Comparison of ENCODE assay signal across 24 cellular contexts in genomic region chr1:159859757-159860156, GRCh38. TPM values are rescaled to one million over a fixed set of nuclear protein-coding genes. Genes with fewer than 3 reads are reported as not detected.
DNase-seq lines count a peak whose midpoint lies in the region; ATAC-seq, FAIRE-seq and TF ChIP-seq lines count a peak whose summit lies in the region.
"Had no signal": no experiment of that assay in that cellular context is flagged by ENCODE, and none has a peak within 500 bp of the region (broad histone marks: within the 10 kb centered on the region; RNA-seq: fewer than 3 reads in every experiment).

No MANE protein-coding gene starts in this region.

- H3K9me3 Mint-ChIP-seq in activated CD8-positive, alpha-beta T cell treated with anti-CD3 and anti-CD28 coated beads for 36 hours: no peaks in the 10 kb centered on the region
- no peaks in the 10 kb centered on the region for H3K9me3 Mint-ChIP-seq in activated T-helper 2 cell treated with anti-CD3 and anti-CD28 coated beads, Interferon-gamma antibody, Interleukin-2, Interleukin-4, amounts not matched to agents 10 μg/mL and 5 μg/mL and 100 μg/mL, durations not matched to agents 14 hours and 24 hours and 36 hours
- H3K9me3 Mint-ChIP-seq: CD4-positive, CD25-positive, alpha-beta regulatory T cell; CD8-positive, alpha-beta memory T cell; GM23338; H9; IgD-negative memory B cell had no signal

- H4K91ac ChIP-seq in neuronal stem cell (ENCODE audit: low read depth, low read length, poor library complexity): no peak overlapping the region

- ATAC-seq in T-helper 17 cell (no peak), esophagus mucosa (peak; percentile 90)
- no peak for ATAC-seq in activated CD8-positive, alpha-beta T cell treated with anti-CD3 and anti-CD28 coated beads for 36 hours
- ATAC-seq: GM23338 had no signal

- H2BK12ac ChIP-seq in neuronal stem cell (ENCODE audit: low read length): no peak overlapping the region

- no peak overlapping the region for H2BK5ac ChIP-seq in neuronal stem cell (ENCODE audit: low read length)

- H3K4me3 ChIP-seq in neuronal stem cell (ENCODE audit: low read length in 2 of 2) (no peak overlapping the region), urinary bladder (ENCODE audit: low read depth, low read length) (no peak overlapping the region)
- H3K4me3 ChIP-seq: GM23338 had no signal

- no peak overlapping the region for H2BK15ac ChIP-seq in neuronal stem cell (ENCODE audit: low read length)

- no peak overlapping the region for H3K4me3 Mint-ChIP-seq in T-helper 17 cell
- H3K4me3 Mint-ChIP-seq in activated CD8-positive, alpha-beta T cell treated with anti-CD3 and anti-CD28 coated beads for 36 hours: no peak overlapping the region
- no peak overlapping the region for H3K4me3 Mint-ChIP-seq in activated T-helper 2 cell treated with anti-CD3 and anti-CD28 coated beads, Interferon-gamma antibody, Interleukin-2, Interleukin-4, amounts not matched to agents 10 μg/mL and 5 μg/mL and 100 μg/mL, durations not matched to agents 14 hours and 24 hours and 36 hours (ENCODE audit: low read depth)
- H3K4me3 Mint-ChIP-seq: GM23338, H9, IgD-negative memory B cell had no signal

- POLR2A ChIA-PET in activated CD8-positive, alpha-beta T cell treated with anti-CD3 and anti-CD28 coated beads for 36 hours (lab: Charles Lee): interaction anchor here (1.2 to 1.3 kb wide), 2 partner anchors 11 to 36 kb away, joined by 3 to 4 read pairs; no protein-coding TSS in a partner anchor

- peak overlapping the region; percentile 69 for H3K27ac Mint-ChIP-seq in T-helper 17 cell
- no peak overlapping the region for H3K27ac Mint-ChIP-seq in activated CD8-positive, alpha-beta T cell treated with anti-CD3 and anti-CD28 coated beads for 36 hours
- no peak overlapping the region for H3K27ac Mint-ChIP-seq in activated T-helper 2 cell treated with anti-CD3 and anti-CD28 coated beads, Interferon-gamma antibody, Interleukin-2, Interleukin-4, amounts not matched to agents 10 μg/mL and 5 μg/mL and 100 μg/mL, durations not matched to agents 14 hours and 24 hours and 36 hours
- H3K27ac Mint-ChIP-seq: GM23338, H9, IgD-negative memory B cell had no signal

- H3K9ac ChIP-seq in neuronal stem cell (ENCODE audit: low read depth, low read length, poor library complexity): no peak overlapping the region

- no peaks in the 10 kb centered on the region for H3K4me1 ChIP-seq in neuronal stem cell (ENCODE audit: control insufficient read depth in 2 of 2, insufficient read depth in 1 of 2, low read depth in 1 of 2, low read length in 2 of 2)
- H3K4me1 ChIP-seq in urinary bladder (ENCODE audit: insufficient read depth): no peaks in the 10 kb centered on the region

- H3K23ac ChIP-seq in neuronal stem cell (ENCODE audit: low read depth, low read length, poor library complexity): no peak overlapping the region

- H3K9me3 ChIP-seq in T-helper 17 cell (ENCODE audit: control insufficient read depth, low read length, poor library complexity, severe bottlenecking) (no peaks in the 10 kb centered on the region), neuronal stem cell (replicated peaks in 1 of 2; ENCODE audit: control insufficient read depth in 2 of 2, insufficient read depth in 1 of 2, low read depth in 1 of 2, low read length in 2 of 2) (peaks cover 5% of the 10 kb centered on the region in 2 donors)
- H3K9me3 ChIP-seq: BE2C had no signal

- H2AK5ac ChIP-seq in neuronal stem cell (ENCODE audit: low read depth, low read length): no peak overlapping the region

- peaks cover 7% of the 10 kb centered on the region for H3K4me1 Mint-ChIP-seq in T-helper 17 cell
- H3K4me1 Mint-ChIP-seq in activated CD8-positive, alpha-beta T cell treated with anti-CD3 and anti-CD28 coated beads for 36 hours (ENCODE audit: low read depth): peaks cover 7% of the 10 kb centered on the region
- peaks cover 8% of the 10 kb centered on the region for H3K4me1 Mint-ChIP-seq in activated T-helper 2 cell treated with anti-CD3 and anti-CD28 coated beads, Interferon-gamma antibody, Interleukin-2, Interleukin-4, amounts not matched to agents 10 μg/mL and 5 μg/mL and 100 μg/mL, durations not matched to agents 14 hours and 24 hours and 36 hours (ENCODE audit: low read depth)

- no peak overlapping the region for H2BK120ac ChIP-seq in neuronal stem cell (ENCODE audit: low read depth, low read length)

- H3K14ac ChIP-seq in neuronal stem cell (ENCODE audit: low read length): peak overlapping the region; percentile 21

- no peak for TF ChIP-seq CTCF in activated CD8-positive, alpha-beta T cell treated with anti-CD3 and anti-CD28 coated beads for 36 hours (IDR thresholded peaks at IDR 0.05)

- intact Hi-C loops in activated CD8-positive, alpha-beta T cell treated with anti-CD3 and anti-CD28 coated beads for 36 hours (cut with micrococcal nuclease): no loop called here
- intact Hi-C loops in activated T-helper 2 cell treated with anti-CD3 and anti-CD28 coated beads, Interferon-gamma antibody, Interleukin-2, Interleukin-4, amounts not matched to agents 10 μg/mL and 5 μg/mL and 100 μg/mL, durations not matched to agents 14 hours and 24 hours and 36 hours (cut with micrococcal nuclease): no loop called here

- peaks cover 2% of the 10 kb centered on the region for H3K36me3 Mint-ChIP-seq in T-helper 17 cell (ENCODE audit: low read depth)
- H3K36me3 Mint-ChIP-seq in activated CD8-positive, alpha-beta T cell treated with anti-CD3 and anti-CD28 coated beads for 36 hours (ENCODE audit: low read depth): no peaks in the 10 kb centered on the region
- H3K36me3 Mint-ChIP-seq in activated T-helper 2 cell treated with anti-CD3 and anti-CD28 coated beads, Interferon-gamma antibody, Interleukin-2, Interleukin-4, amounts not matched to agents 10 μg/mL and 5 μg/mL and 100 μg/mL, durations not matched to agents 14 hours and 24 hours and 36 hours (ENCODE audit: low read depth): no peaks in the 10 kb centered on the region
- H3K36me3 Mint-ChIP-seq: CD4-positive, CD25-positive, alpha-beta regulatory T cell; IgD-negative memory B cell had no signal

- TF ChIP-seq POLR2A in H54 (IDR thresholded peaks at IDR 0.05; ENCODE audit: low read depth, low read length): no peak

- H3K27ac ChIP-seq in neuronal stem cell (replicated peaks; ENCODE audit: low read length) (no peak overlapping the region), urinary bladder (ENCODE audit: low read depth) (peak overlapping the region; percentile 73)

- no CpG with 5 or more reads among the region's 5 CpGs for WGBS in neuronal stem cell (ENCODE audit: extremely low coverage in 2 of 2, insufficient read length in 2 of 2, insufficient replicate concordance in 1 of 2), 2 donors
- 55% methylated on average over 5 of the region's 5 CpGs for WGBS in urinary bladder

- H2AFZ ChIP-seq in neuronal stem cell (ENCODE audit: low read length): no peak overlapping the region
- H2AFZ ChIP-seq: GM23338 had no signal

- CTCF ChIA-PET in activated CD8-positive, alpha-beta T cell treated with anti-CD3 and anti-CD28 coated beads for 36 hours (lab: Charles Lee): interaction anchor here (1.8 kb wide), 1 partner anchor 61 kb away, joined by 5 read pairs; no protein-coding TSS in a partner anchor

- no peaks in the 10 kb centered on the region for H3K79me1 ChIP-seq in neuronal stem cell (ENCODE audit: low read depth, low read length)

- H3K4me2 ChIP-seq in neuronal stem cell (ENCODE audit: insufficient read depth, low read length, poor library complexity, severe bottlenecking): no peak overlapping the region
- H3K4me2 ChIP-seq: GM23338 had no signal

- no peak overlapping the region for H4K8ac ChIP-seq in neuronal stem cell (ENCODE audit: low read depth, low read length)

- no peak for FAIRE-seq in H54 (lab: Jason Lieb, UNC)
- FAIRE-seq: A204.1, G401.6, GM12891, GM19239, HTR-8/SVneo had no signal

- DNase-seq in T-helper 17 cell (no peak), neuronal stem cell (ENCODE audit: low spot score) (no peak), H54 (ENCODE audit: insufficient read length, low spot score) (no peak), RPMI8226 (no peak)
- no peak for DNase-seq in activated CD8-positive, alpha-beta T cell treated with anti-CD3 and anti-CD28 coated beads for 36 hours
- no peak for DNase-seq in activated T-helper 2 cell treated with anti-CD3 and anti-CD28 coated beads, Interferon-gamma antibody, Interleukin-2, Interleukin-4, amounts not matched to agents 10 μg/mL and 5 μg/mL and 100 μg/mL, durations not matched to agents 14 hours and 24 hours and 36 hours (ENCODE audit: low spot score)
- DNase-seq: ACHN; C1 segment of cervical spinal cord; CD4-positive, CD25-positive, alpha-beta regulatory T cell; CD8-positive, alpha-beta memory T cell; COR-L47; DMS 273 treated with DMSO at 0.1 percent for 48 hours; DMS53; H9 had no signal

- no peak overlapping the region for H3K18ac ChIP-seq in neuronal stem cell (ENCODE audit: low read length)

- H3K36me3 ChIP-seq in neuronal stem cell (replicated peaks in 1 of 2; ENCODE audit: control insufficient read depth in 2 of 2, insufficient read depth in 2 of 2, low read length in 2 of 2) (no peaks in the 10 kb centered on the region), urinary bladder (ENCODE audit: insufficient read depth) (no peaks in the 10 kb centered on the region)
- H3K36me3 ChIP-seq: BE2C had no signal

- H3K27me3 Mint-ChIP-seq in T-helper 17 cell: peaks cover 27% of the 10 kb centered on the region
- no peaks in the 10 kb centered on the region for H3K27me3 Mint-ChIP-seq in activated CD8-positive, alpha-beta T cell treated with anti-CD3 and anti-CD28 coated beads for 36 hours
- peaks cover 7% of the 10 kb centered on the region for H3K27me3 Mint-ChIP-seq in activated T-helper 2 cell treated with anti-CD3 and anti-CD28 coated beads, Interferon-gamma antibody, Interleukin-2, Interleukin-4, amounts not matched to agents 10 μg/mL and 5 μg/mL and 100 μg/mL, durations not matched to agents 14 hours and 24 hours and 36 hours (ENCODE audit: low read depth)
- H3K27me3 Mint-ChIP-seq: CD4-positive, CD25-positive, alpha-beta regulatory T cell had no signal

- no peak overlapping the region for H3K4ac ChIP-seq in neuronal stem cell (ENCODE audit: low read length)

- peaks cover 4 to 66% (median 26%) of the 10 kb centered on the region in 3 experiments for H3K27me3 ChIP-seq in neuronal stem cell (ENCODE audit: control insufficient read depth in 3 of 3, insufficient read depth in 3 of 3, low read depth in 1 of 3, low read length in 3 of 3)
- H3K27me3 ChIP-seq: BE2C had no signal

RNA-seq across cellular contexts. Expression of gene VSIG8, which starts 2.7 kb away (rescaled TPM):
- total RNA-seq in T-helper 17 cell: not detected
- 1.2 TPM for total RNA-seq in esophagus mucosa
- not detected for polyA plus RNA-seq in neuronal stem cell (2013, experiment 1 of 2)
- not detected for polyA plus RNA-seq in neuronal stem cell (2013, experiment 2 of 2)
- not detected for total RNA-seq in urinary bladder
- polyA plus RNA-seq in urinary bladder: 0.05 TPM
- not detected for total RNA-seq in activated CD8-positive, alpha-beta T cell treated with anti-CD3 and anti-CD28 coated beads for 36 hours
- not detected in 2 replicates for total RNA-seq in activated T-helper 2 cell treated with anti-CD3 and anti-CD28 coated beads, Interferon-gamma antibody, Interleukin-2, Interleukin-4, amounts not matched to agents 10 μg/mL and 5 μg/mL and 100 μg/mL, durations not matched to agents 14 hours and 24 hours and 36 hours
- total RNA-seq: CD4-positive, CD25-positive, alpha-beta regulatory T cell; CD8-positive, alpha-beta memory T cell; GM23338; H9 had no signal
- polyA plus RNA-seq: CD4-positive, CD25-positive, alpha-beta regulatory T cell; CD8-positive, alpha-beta memory T cell; GM23338; IgD-negative memory B cell had no signal

RNA-seq across cellular contexts. Expression of gene SLAMF8, which starts 33.1 kb away (rescaled TPM):
- total RNA-seq in T-helper 17 cell (under 1 TPM in 1 of 2 donors, not detected in 1; 0.44 TPM), esophagus mucosa (0.80 TPM), urinary bladder (0.69 TPM)
- polyA plus RNA-seq in neuronal stem cell (2013, experiment 1 of 2): not detected
- polyA plus RNA-seq in neuronal stem cell (2013, experiment 2 of 2): not detected
- polyA plus RNA-seq in urinary bladder: 6.1 TPM
- under 1 TPM; 0.54 TPM for total RNA-seq in activated CD8-positive, alpha-beta T cell treated with anti-CD3 and anti-CD28 coated beads for 36 hours
- 0.34 and 0.71 TPM in 2 replicates for total RNA-seq in activated T-helper 2 cell treated with anti-CD3 and anti-CD28 coated beads, Interferon-gamma antibody, Interleukin-2, Interleukin-4, amounts not matched to agents 10 μg/mL and 5 μg/mL and 100 μg/mL, durations not matched to agents 14 hours and 24 hours and 36 hours
- total RNA-seq: CD4-positive, CD25-positive, alpha-beta regulatory T cell; GM23338; H9 had no signal
- polyA plus RNA-seq: GM23338, IgD-negative memory B cell had no signal

RNA-seq across cellular contexts. Expression of gene CFAP45, which starts 40.2 kb away (rescaled TPM):
- total RNA-seq in T-helper 17 cell (1 to 10 TPM; 4.6 to 6.3 TPM), esophagus mucosa (1.5 TPM), urinary bladder (0.48 TPM)
- polyA plus RNA-seq in neuronal stem cell (2013, experiment 1 of 2): 0.32 TPM
- polyA plus RNA-seq in neuronal stem cell (2013, experiment 2 of 2): 0.47 TPM
- polyA plus RNA-seq in urinary bladder: 1.0 TPM
- 1 to 10 TPM; 1.3 to 1.4 TPM for total RNA-seq in activated CD8-positive, alpha-beta T cell treated with anti-CD3 and anti-CD28 coated beads for 36 hours
- 1.5 and 2.3 TPM in 2 replicates for total RNA-seq in activated T-helper 2 cell treated with anti-CD3 and anti-CD28 coated beads, Interferon-gamma antibody, Interleukin-2, Interleukin-4, amounts not matched to agents 10 μg/mL and 5 μg/mL and 100 μg/mL, durations not matched to agents 14 hours and 24 hours and 36 hours
- total RNA-seq: GM23338 had no signal

RNA-seq across cellular contexts. Expression of gene FCRL6, which starts 57.6 kb away (rescaled TPM):
- total RNA-seq in T-helper 17 cell (under 1 TPM; 0.27 to 0.81 TPM), esophagus mucosa (not detected), urinary bladder (not detected)
- polyA plus RNA-seq in neuronal stem cell (2013, experiment 1 of 2): 0.03 TPM
- not detected for polyA plus RNA-seq in neuronal stem cell (2013, experiment 2 of 2)
- polyA plus RNA-seq in urinary bladder: 0.20 TPM
- total RNA-seq in activated CD8-positive, alpha-beta T cell treated with anti-CD3 and anti-CD28 coated beads for 36 hours: under 1 TPM in 1 of 2 experiments, not detected in 1; 0.20 TPM
- total RNA-seq in activated T-helper 2 cell treated with anti-CD3 and anti-CD28 coated beads, Interferon-gamma antibody, Interleukin-2, Interleukin-4, amounts not matched to agents 10 μg/mL and 5 μg/mL and 100 μg/mL, durations not matched to agents 14 hours and 24 hours and 36 hours: not detected in 2 replicates
- total RNA-seq: CD4-positive, CD25-positive, alpha-beta regulatory T cell; GM23338; H9 had no signal
- polyA plus RNA-seq: GM23338 had no signal
